9 cellular contexts compared by ENCODE assay signal in genomic region chr17:1001640-1002411, GRCh38. TPM values are rescaled to one million over a fixed set of nuclear protein-coding genes. Genes with fewer than 3 reads are reported as not detected.
A peak's percentile ranks its signal among the peaks of the same experiment; 100 is the strongest.
DNase-seq lines count a peak whose midpoint lies in the region; ATAC-seq and TF ChIP-seq lines count a peak whose summit lies in the region.
"Had no signal": no experiment of that assay in that cellular context is flagged by ENCODE, and none has a peak within 500 bp of the region (broad histone marks: within the 10 kb centered on the region; RNA-seq: fewer than 3 reads in every experiment).

No MANE protein-coding gene starts in this region.

- TF ChIP-seq CTCF in RWPE1 (conservative IDR thresholded peaks at IDR 0.05; ENCODE audit: low read depth) (no peak), neural crest cell (conservative IDR thresholded peaks at IDR 0.05) (no peak)

- H3K36me3 Mint-ChIP-seq in neural crest cell (ENCODE audit: low read depth), result peaks cover 3% of the 10 kb centered on the region

- H3K27ac ChIP-seq in BLaER1, result no peak overlapping the region
- peak overlapping the region; percentile 58 for H3K27ac ChIP-seq in RWPE1

- H3K4me3 Mint-ChIP-seq in neural crest cell, result peak overlapping the region; percentile 41

- CTCF ChIA-PET in RWPE1 (lab: Yijun Ruan, JAX), result interaction anchor here (1.2 to 3.0 kb wide), 2 partner anchors 54 to 56 kb away, joined by 3 to 14 read pairs; no protein-coding TSS in a partner anchor

- no peak overlapping the region for H3K4me2 ChIP-seq in BLaER1

- H3K27me3 Mint-ChIP-seq in neural crest cell (ENCODE audit: low read depth), result no peaks in the 10 kb centered on the region

- no peaks in the 10 kb centered on the region for H3K9me3 ChIP-seq in BLaER1

- DNase-seq in RWPE1 (ENCODE audit: low spot score), result no peak
- peak; percentile 62 for DNase-seq in fibroblast of gingiva (ENCODE audit: low read depth)
- DNase-seq in neural crest cell (ENCODE audit: low read depth, low spot score), result no peak
- no peak for DNase-seq in globus pallidus (ENCODE audit: low spot score)
- no peak for DNase-seq in NCI-H82 (lab: John Stamatoyannopoulos, UW)
- DNase-seq: NCI-H2081 treated with DMSO at 0.1 percent for 48 hours had no signal

- H3K9ac ChIP-seq in BLaER1, result 0 out of 2 replicates have a peak overlapping the region, but pooled peaks have one; percentile 32

- H4K20me1 ChIP-seq in BLaER1, result peaks cover 46% of the 10 kb centered on the region

- no peaks in the 10 kb centered on the region for H3K27me3 ChIP-seq in BLaER1

- peaks cover 17% of the 10 kb centered on the region for H3K4me1 Mint-ChIP-seq in neural crest cell

- peaks cover 49% of the 10 kb centered on the region for H3K4me1 ChIP-seq in BLaER1

- POLR2A ChIA-PET in RWPE1 (lab: Yijun Ruan, JAX; ENCODE audit: low non-redundant PET), result no interaction called here

- no peak overlapping the region for H3K4me3 ChIP-seq in BLaER1

- H3K36me3 ChIP-seq in BLaER1, result peaks cover 61% of the 10 kb centered on the region

- no peaks in the 10 kb centered on the region for H3K9me3 Mint-ChIP-seq in neural crest cell

- no peak overlapping the region for H3K27ac Mint-ChIP-seq in neural crest cell (ENCODE audit: unreplicated experiment)

- ATAC-seq in GM18520 (IDR thresholded peaks at IDR 0.05; ENCODE audit: unreplicated experiment) (no peak), HG02610 (IDR thresholded peaks at IDR 0.05; ENCODE audit: unreplicated experiment) (no peak)

RNA-seq across cellular contexts. Expression of gene TIMM22, which starts 4.9 kb away (rescaled TPM):
- 18.7 and 19.5 TPM in 2 replicates for total RNA-seq in neural crest cell

RNA-seq across cellular contexts. Expression of gene NXN, which starts 22.2 kb away (rescaled TPM):
- total RNA-seq in neural crest cell, result 75.9 and 76.4 TPM in 2 replicates
